ENCODE assay signal across 1 cellular context in the genomic region with DNA sequence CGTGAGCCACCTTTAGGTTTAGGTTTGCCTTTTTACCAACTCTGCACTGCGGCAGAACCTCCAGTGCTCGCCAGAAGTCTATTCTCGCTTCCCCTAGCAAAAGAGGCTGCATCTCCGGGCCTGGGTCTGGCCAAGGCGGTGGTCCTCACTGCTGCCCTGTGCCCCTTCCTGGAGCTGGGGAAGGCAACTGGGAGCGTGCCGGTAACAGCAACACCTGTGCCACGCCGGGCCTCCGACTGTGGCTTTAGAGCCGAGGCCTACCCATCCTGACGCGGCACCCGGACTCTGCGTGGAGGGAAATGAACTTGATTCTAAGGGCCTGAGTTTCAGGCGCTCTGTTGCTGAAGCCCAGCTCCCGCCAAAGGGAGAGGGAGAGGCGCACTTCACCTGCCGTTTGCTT.
TF ChIP-seq lines count a peak whose summit lies in the region.

No MANE protein-coding gene starts in this region.

TF ChIP-seq in WTC11, 78 proteins besides CTCF, POLR2A, EP300 and RAD21:
- TF ChIP-seq, protein P1, sequence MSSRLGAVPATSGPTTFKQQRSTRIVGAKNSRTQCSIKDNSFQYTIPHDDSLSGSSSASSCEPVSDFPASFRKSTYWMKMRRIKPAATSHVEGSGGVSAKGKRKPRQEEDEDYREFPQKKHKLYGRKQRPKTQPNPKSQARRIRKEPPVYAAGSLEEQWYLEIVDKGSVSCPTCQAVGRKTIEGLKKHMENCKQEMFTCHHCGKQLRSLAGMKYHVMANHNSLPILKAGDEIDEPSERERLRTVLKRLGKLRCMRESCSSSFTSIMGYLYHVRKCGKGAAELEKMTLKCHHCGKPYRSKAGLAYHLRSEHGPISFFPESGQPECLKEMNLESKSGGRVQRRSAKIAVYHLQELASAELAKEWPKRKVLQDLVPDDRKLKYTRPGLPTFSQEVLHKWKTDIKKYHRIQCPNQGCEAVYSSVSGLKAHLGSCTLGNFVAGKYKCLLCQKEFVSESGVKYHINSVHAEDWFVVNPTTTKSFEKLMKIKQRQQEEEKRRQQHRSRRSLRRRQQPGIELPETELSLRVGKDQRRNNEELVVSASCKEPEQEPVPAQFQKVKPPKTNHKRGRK (CRISPR knock-in tag; IDR thresholded peaks at IDR 0.05; ENCODE audit: borderline replicate concordance): no peak
- TF ChIP-seq, protein P2, sequence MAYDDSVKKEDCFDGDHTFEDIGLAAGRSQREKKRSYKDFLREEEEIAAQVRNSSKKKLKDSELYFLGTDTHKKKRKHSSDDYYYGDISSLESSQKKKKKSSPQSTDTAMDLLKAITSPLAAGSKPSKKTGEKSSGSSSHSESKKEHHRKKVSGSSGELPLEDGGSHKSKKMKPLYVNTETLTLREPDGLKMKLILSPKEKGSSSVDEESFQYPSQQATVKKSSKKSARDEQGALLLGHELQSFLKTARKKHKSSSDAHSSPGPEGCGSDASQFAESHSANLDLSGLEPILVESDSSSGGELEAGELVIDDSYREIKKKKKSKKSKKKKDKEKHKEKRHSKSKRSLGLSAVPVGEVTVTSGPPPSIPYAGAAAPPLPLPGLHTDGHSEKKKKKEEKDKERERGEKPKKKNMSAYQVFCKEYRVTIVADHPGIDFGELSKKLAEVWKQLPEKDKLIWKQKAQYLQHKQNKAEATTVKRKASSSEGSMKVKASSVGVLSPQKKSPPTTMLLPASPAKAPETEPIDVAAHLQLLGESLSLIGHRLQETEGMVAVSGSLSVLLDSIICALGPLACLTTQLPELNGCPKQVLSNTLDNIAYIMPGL (CRISPR knock-in tag; IDR thresholded peaks at IDR 0.05): no peak
- TF ChIP-seq ZNF416 (CRISPR knock-in tag; IDR thresholded peaks at IDR 0.05) (no peak), PRRX2 (CRISPR knock-in tag; IDR thresholded peaks at IDR 0.05) (no peak), MAX (CRISPR knock-in tag; IDR thresholded peaks at IDR 0.05) (no peak), GTF2I (CRISPR knock-in tag; conservative IDR thresholded peaks at IDR 0.05) (no peak), E2F4 (CRISPR knock-in tag; IDR thresholded peaks at IDR 0.05; ENCODE audit: borderline replicate concordance, low read depth) (no peak), NFYB (CRISPR knock-in tag; conservative IDR thresholded peaks at IDR 0.05; ENCODE audit: low read depth) (no peak), ZNF396 (CRISPR knock-in tag; IDR thresholded peaks at IDR 0.05; ENCODE audit: borderline replicate concordance) (no peak), ESRRA (CRISPR knock-in tag; IDR thresholded peaks at IDR 0.05; ENCODE audit: borderline replicate concordance) (no peak)
